20 cellular contexts compared by ENCODE assay signal in the genomic region with DNA sequence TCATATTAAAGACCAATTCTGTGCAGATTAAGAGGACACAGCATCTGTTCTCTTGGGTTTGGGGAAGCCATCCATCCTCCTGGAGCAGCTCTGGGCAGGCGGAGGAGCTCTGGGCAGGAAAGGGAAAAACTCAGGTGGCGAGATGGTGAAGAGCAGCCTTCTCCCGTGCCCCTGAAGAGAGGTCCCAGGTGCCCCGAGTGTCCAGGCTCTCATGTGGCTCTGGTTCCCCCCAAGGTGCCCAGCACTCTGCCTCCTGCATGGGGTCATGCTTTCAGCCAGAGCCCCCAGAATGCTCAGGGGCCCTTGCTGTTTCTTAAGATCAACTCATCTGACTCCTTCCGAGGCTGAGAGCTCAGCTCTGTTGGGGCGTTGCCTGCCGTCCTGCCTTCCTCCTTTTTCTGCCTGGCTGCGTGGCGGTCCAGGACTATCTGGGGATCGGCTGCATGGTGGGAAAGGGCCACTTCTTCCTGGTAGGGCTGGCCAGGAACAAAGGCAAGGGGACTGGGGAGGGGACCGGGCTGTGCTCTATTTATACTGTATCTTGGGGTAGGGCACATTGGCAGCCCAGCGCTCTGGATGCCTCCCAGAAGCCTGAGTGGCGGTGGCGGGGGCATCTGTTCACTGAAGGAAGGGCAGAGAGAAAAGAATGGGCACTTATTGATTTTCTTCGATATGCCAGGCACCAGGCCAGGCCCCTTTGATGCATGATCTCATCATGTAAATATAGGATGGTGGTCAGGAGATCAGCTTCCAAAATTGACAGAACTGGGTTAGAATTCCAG.
DNase-seq lines count a peak whose midpoint lies in the region; ATAC-seq and TF ChIP-seq lines count a peak whose summit lies in the region.
"Had no signal": no experiment of that assay in that cellular context is flagged by ENCODE, and none has a peak within 500 bp of the region (broad histone marks: within the 10 kb centered on the region; RNA-seq: fewer than 3 reads in every experiment).

No MANE protein-coding gene starts in this region.

- H3K9me3 Mint-ChIP-seq in progenitor cell of endocrine pancreas (ENCODE audit: low read depth) = no peaks in the 10 kb centered on the region
- H3K9me3 Mint-ChIP-seq: activated naive CD4-positive, alpha-beta T cell treated with anti-CD3 and anti-CD28 coated beads, Interleukin-2, amount 50 U/mL, for 24 hours; nephron progenitor cell; stimulated activated memory B cell treated with anti-CD40 and anti-IgM and Interleukin-4, amounts not matched to agents 10 μg/mL and 1 μg/mL and 100 μg/mL, for 72 hours had no signal

- H3K9ac ChIP-seq in colonic mucosa (ENCODE audit: low read depth in 2 of 2, low read length in 2 of 2) = no peak overlapping the region
- H3K9ac ChIP-seq: BLaER1 had no signal

- H3K36me3 ChIP-seq in colonic mucosa = no peaks in the 10 kb centered on the region
- H3K36me3 ChIP-seq: BLaER1, thyroid gland had no signal

- DNase-seq in NCI-H146 (lab: John Stamatoyannopoulos, UW) (peak; percentile 42), NCI-H146 treated with DMSO at 0.1 percent for 48 hours (lab: John Stamatoyannopoulos, UW; ENCODE audit: unreplicated experiment) (no peak), NCI-H2196 treated with DMSO at 0.1 percent for 48 hours (lab: John Stamatoyannopoulos, UW; ENCODE audit: unreplicated experiment) (peak; percentile 27), colonic mucosa (peak; percentile 21), progenitor cell of endocrine pancreas (ENCODE audit: low spot score, unreplicated experiment) (no peak), DMS114 treated with DMSO at 0.1 percent for 48 hours (lab: John Stamatoyannopoulos, UW; ENCODE audit: unreplicated experiment) (no peak)
- DNase-seq: activated CD4-positive, alpha-beta T cell treated with anti-CD3 and anti-CD28 coated beads, Interleukin-2, amount 50 U/mL, for 4 hours; activated T-cell treated with anti-CD3 and anti-CD28 coated beads, Interleukin-2, amount 50 U/mL, for 1 hour; islet precursor cell; Kasumi-1; mesendoderm; nephron progenitor cell; stimulated activated CD4-positive, alpha-beta T cell treated with anti-CD3 and anti-CD28 coated beads, Interleukin-15, amount 100 ng/mL, for 24 hours; thyroid gland had no signal

- H3K4me3 Mint-ChIP-seq in progenitor cell of endocrine pancreas (ENCODE audit: low read depth) = no peak overlapping the region
- H3K4me3 Mint-ChIP-seq: activated naive CD4-positive, alpha-beta T cell treated with anti-CD3 and anti-CD28 coated beads, Interleukin-2, amount 50 U/mL, for 24 hours; nephron progenitor cell; stimulated activated memory B cell treated with anti-CD40 and anti-IgM and Interleukin-4, amounts not matched to agents 10 μg/mL and 1 μg/mL and 100 μg/mL, for 72 hours had no signal

- H3K27me3 ChIP-seq in colonic mucosa = peaks cover 5% of the 10 kb centered on the region
- H3K27me3 ChIP-seq: BLaER1, thyroid gland had no signal

- no peak for TF ChIP-seq POLR2A in GM18505 (IDR thresholded peaks at IDR 0.05; ENCODE audit: borderline replicate concordance, extremely low read depth, insufficient read depth, insufficient read length)

- H3K4me1 Mint-ChIP-seq in progenitor cell of endocrine pancreas (ENCODE audit: low read depth) = peaks cover 8% of the 10 kb centered on the region
- H3K4me1 Mint-ChIP-seq: activated naive CD4-positive, alpha-beta T cell treated with anti-CD3 and anti-CD28 coated beads, Interleukin-2, amount 50 U/mL, for 24 hours had no signal

- TF ChIP-seq CTCF in colonic mucosa (IDR thresholded peaks at IDR 0.05) (no peak), progenitor cell of endocrine pancreas (IDR thresholded peaks at IDR 0.05; ENCODE audit: unreplicated experiment) (no peak)

- H3K27me3 Mint-ChIP-seq in progenitor cell of endocrine pancreas = peaks cover 28% of the 10 kb centered on the region
- H3K27me3 Mint-ChIP-seq: activated naive CD4-positive, alpha-beta T cell treated with anti-CD3 and anti-CD28 coated beads, Interleukin-2, amount 50 U/mL, for 24 hours had no signal

- H3K4me3 ChIP-seq in colonic mucosa = no peak overlapping the region
- H3K4me3 ChIP-seq: BLaER1, hepatocyte, thyroid gland had no signal

- no peaks in the 10 kb centered on the region for H3K36me3 Mint-ChIP-seq in progenitor cell of endocrine pancreas (ENCODE audit: insufficient read depth)
- H3K36me3 Mint-ChIP-seq: activated naive CD4-positive, alpha-beta T cell treated with anti-CD3 and anti-CD28 coated beads, Interleukin-2, amount 50 U/mL, for 24 hours; stimulated activated memory B cell treated with anti-CD40 and anti-IgM and Interleukin-4, amounts not matched to agents 10 μg/mL and 1 μg/mL and 100 μg/mL, for 72 hours had no signal

- no peaks in the 10 kb centered on the region for H3K9me3 ChIP-seq in colonic mucosa
- H3K9me3 ChIP-seq: BLaER1, thyroid gland had no signal

- intact Hi-C loops in colonic mucosa (cut with DNase I) = no loop called here

- H3K27ac ChIP-seq in colonic mucosa = no peak overlapping the region
- H3K27ac ChIP-seq: BLaER1, hepatocyte, thyroid gland had no signal

- H3K4me1 ChIP-seq in colonic mucosa = no peaks in the 10 kb centered on the region
- H3K4me1 ChIP-seq: thyroid gland had no signal

- ATAC-seq in GM18505 (IDR thresholded peaks at IDR 0.05; ENCODE audit: unreplicated experiment) (no peak), GM19023 (IDR thresholded peaks at IDR 0.05; ENCODE audit: unreplicated experiment) (no peak)
- ATAC-seq: stimulated activated memory B cell treated with anti-CD40 and anti-IgM and Interleukin-4, amounts not matched to agents 10 μg/mL and 1 μg/mL and 100 μg/mL, for 72 hours had no signal

- H3K27ac Mint-ChIP-seq in progenitor cell of endocrine pancreas = peak overlapping the region; percentile 59
- H3K27ac Mint-ChIP-seq: activated naive CD4-positive, alpha-beta T cell treated with anti-CD3 and anti-CD28 coated beads, Interleukin-2, amount 50 U/mL, for 24 hours; nephron progenitor cell; stimulated activated memory B cell treated with anti-CD40 and anti-IgM and Interleukin-4, amounts not matched to agents 10 μg/mL and 1 μg/mL and 100 μg/mL, for 72 hours had no signal

Comparison
In these comparisons a context has a peak if more than half of its experiments do, and no peak if none do; other contexts are left out.
1. DNase-seq: peak in NCI-H146 (single experiment), NCI-H2196 treated with DMSO at 0.1 percent for 48 hours (single experiment) and colonic mucosa (single experiment); none in NCI-H146 treated with DMSO at 0.1 percent for 48 hours (single experiment), progenitor cell of endocrine pancreas (single experiment) and DMS114 treated with DMSO at 0.1 percent for 48 hours (single experiment).